ENCODE assay signal across 17 cellular contexts in genomic region chr19:1828279-1829238, GRCh38. TPM values are rescaled to one million over a fixed set of nuclear protein-coding genes. Genes with fewer than 3 reads are reported as not detected.
DNase-seq lines count a peak whose midpoint lies in the region; ATAC-seq and TF ChIP-seq lines count a peak whose summit lies in the region.
"Had no signal": no experiment of that assay in that cellular context is flagged by ENCODE, and none has a peak within 500 bp of the region (broad histone marks: within the 10 kb centered on the region; RNA-seq: fewer than 3 reads in every experiment).

No MANE protein-coding gene starts in this region.

- 49 to 79% (median 70%) methylated on average over 30 to 57 of the region's 57 CpGs for WGBS in adrenal gland, 4 donors

- H3K4me3 ChIP-seq in adrenal gland (peak overlapping the region in 2 of 4 donors; percentile 8 to 45), mucosa of descending colon (no peak overlapping the region)
- H3K4me3 ChIP-seq: A549, GM23338 had no signal

- H3K4me1 ChIP-seq in adrenal gland (replicated peaks in 1 of 2) (peaks cover 33 to 41% of the 10 kb centered on the region in 2 donors), mucosa of descending colon (ENCODE audit: low read depth) (no peaks in the 10 kb centered on the region)

- DNase-seq in stimulated activated naive CD8-positive, alpha-beta T cell treated with anti-CD3 and anti-CD28 coated beads, Interleukin-15, amount 100 ng/mL, for 72 hours = no peak
- no peak for DNase-seq in stimulated activated naive CD8-positive, alpha-beta T cell treated with anti-CD3 and anti-CD28 coated beads, Interleukin-15, Interleukin-2, amounts not matched to agents 100 U/mL and 50 U/mL, for 24 hours
- DNase-seq in adrenal gland = peak in 1 of 7 donors; percentile 59
- peak in 1 of 3 donors; percentile 50 for DNase-seq in mucosa of descending colon
- no peak for DNase-seq in T1000 (lab: John Stamatoyannopoulos, UW)
- DNase-seq in NCI-H774 (lab: John Stamatoyannopoulos, UW) = no peak
- DNase-seq: CD4-positive, alpha-beta memory T cell; GF-D8; NCI-H1417 treated with DMSO at 0.1 percent for 48 hours; NCI-H187 treated with DMSO at 0.1 percent for 48 hours; NCI-H226; NCI-H524 treated with DMSO at 0.1 percent for 48 hours; PC-3 had no signal

- H3K27me3 Mint-ChIP-seq in stimulated activated naive CD8-positive, alpha-beta T cell treated with anti-CD3 and anti-CD28 coated beads, Interleukin-15, amount 100 ng/mL, for 72 hours = no peaks in the 10 kb centered on the region
- H3K27me3 Mint-ChIP-seq: CD4-positive, alpha-beta memory T cell had no signal

- TF ChIP-seq CTCF in adrenal gland (IDR thresholded peaks at IDR 0.05) (no peak), mucosa of descending colon (IDR thresholded peaks at IDR 0.05) (no peak)

- ATAC-seq in stimulated activated naive CD8-positive, alpha-beta T cell treated with anti-CD3 and anti-CD28 coated beads, Interleukin-15, amount 100 ng/mL, for 72 hours = peak; percentile 24
- no peak for ATAC-seq in stimulated activated naive CD8-positive, alpha-beta T cell treated with anti-CD3 and anti-CD28 coated beads, Interleukin-15, Interleukin-2, amounts not matched to agents 100 U/mL and 50 U/mL, for 24 hours
- ATAC-seq in mucosa of descending colon (peak; percentile 57), HG02885 (IDR thresholded peaks at IDR 0.05; ENCODE audit: poor library complexity, unreplicated experiment) (no peak), HG03460 (IDR thresholded peaks at IDR 0.05; ENCODE audit: unreplicated experiment) (no peak)
- ATAC-seq: A549, PC-3 had no signal

- H3K9me3 ChIP-seq in adrenal gland (replicated peaks in 1 of 3) (no peaks in the 10 kb centered on the region), mucosa of descending colon (no peaks in the 10 kb centered on the region)
- H3K9me3 ChIP-seq: A549 had no signal

- intact Hi-C loops in adrenal gland (cut with DNase I) (no loop called here), mucosa of descending colon (cut with DNase I, micrococcal nuclease) (no loop called here)

- H3K36me3 ChIP-seq in adrenal gland (replicated peaks in 1 of 2) = peaks cover 0 to 26% of the 10 kb centered on the region in 2 donors
- no peaks in the 10 kb centered on the region for H3K36me3 ChIP-seq in mucosa of descending colon (ENCODE audit: low read depth)

- no peak for TF ChIP-seq POLR2A in adrenal gland (IDR thresholded peaks at IDR 0.05)

- H3K27ac Mint-ChIP-seq in stimulated activated naive CD8-positive, alpha-beta T cell treated with anti-CD3 and anti-CD28 coated beads, Interleukin-15, amount 100 ng/mL, for 72 hours = no peak overlapping the region
- H3K27ac Mint-ChIP-seq: CD4-positive, alpha-beta memory T cell; GM23338 had no signal

- peaks cover 18% of the 10 kb centered on the region for H3K4me1 Mint-ChIP-seq in stimulated activated naive CD8-positive, alpha-beta T cell treated with anti-CD3 and anti-CD28 coated beads, Interleukin-15, amount 100 ng/mL, for 72 hours

- peak overlapping the region; percentile 60 to 94 (median 92) for H3K27ac ChIP-seq in adrenal gland
- H3K27ac ChIP-seq: A549 had no signal

- no peak overlapping the region for H3K4me3 Mint-ChIP-seq in stimulated activated naive CD8-positive, alpha-beta T cell treated with anti-CD3 and anti-CD28 coated beads, Interleukin-15, amount 100 ng/mL, for 72 hours
- H3K4me3 Mint-ChIP-seq: CD4-positive, alpha-beta memory T cell; GM23338 had no signal

- no peaks in the 10 kb centered on the region for H3K9me3 Mint-ChIP-seq in stimulated activated naive CD8-positive, alpha-beta T cell treated with anti-CD3 and anti-CD28 coated beads, Interleukin-15, amount 100 ng/mL, for 72 hours
- H3K9me3 Mint-ChIP-seq: CD4-positive, alpha-beta memory T cell; GM23338 had no signal

- no peaks in the 10 kb centered on the region for H3K27me3 ChIP-seq in adrenal gland

RNA-seq across cellular contexts. Expression of gene ATP8B3, which starts 16.5 kb away (rescaled TPM):
- total RNA-seq in adrenal gland (10 to 100 TPM in 2 of 8 donors, 1 to 10 TPM in 5, under 1 TPM in 1; 0.26 to 15.1 (median 4.6) TPM), mucosa of descending colon (1 to 10 TPM in 1 of 3 donors, under 1 TPM in 2; 0.55 to 1.2 (median 0.80) TPM)
- 1 to 10 TPM; 2.0 to 9.2 (median 3.9) TPM for polyA plus RNA-seq in adrenal gland

RNA-seq across cellular contexts. Expression of gene REXO1, which starts 19.7 kb away (rescaled TPM):
- total RNA-seq in adrenal gland (10 to 100 TPM; 14.4 to 98.8 (median 44.5) TPM), mucosa of descending colon (10 to 100 TPM; 45.4 to 54.3 (median 50.2) TPM)
- polyA plus RNA-seq in adrenal gland = 100 to 1,000 TPM in 2 of 3 donors, 10 to 100 TPM in 1; 18.4 to 155 (median 150) TPM

RNA-seq across cellular contexts. Expression of gene KLF16, which starts 34.8 kb away (rescaled TPM):
- total RNA-seq in adrenal gland = 10 to 100 TPM in 7 of 8 donors, 1 to 10 TPM in 1; 7.1 to 28.1 (median 18.3) TPM
- polyA plus RNA-seq in adrenal gland = 10 to 100 TPM in 1 of 3 donors, 1 to 10 TPM in 2; 2.0 to 12.9 (median 6.9) TPM
- total RNA-seq in mucosa of descending colon = 10 to 100 TPM; 22.6 to 26.5 (median 25.6) TPM

RNA-seq across cellular contexts. Expression of gene ABHD17A, which starts 56.7 kb away (rescaled TPM):
- total RNA-seq in adrenal gland (100 to 1,000 TPM in 4 of 8 donors, 10 to 100 TPM in 4; 60.1 to 145 (median 99.4) TPM), mucosa of descending colon (10 to 100 TPM; 60.9 to 65.8 (median 65.8) TPM)
- 100 to 1,000 TPM in 2 of 3 donors, 1 to 10 TPM in 1; 2.5 to 235 (median 195) TPM for polyA plus RNA-seq in adrenal gland

Comparison
In these comparisons a context has a peak if more than half of its experiments do, and no peak if none do; other contexts are left out.
1. ATAC-seq: peak in stimulated activated naive CD8-positive, alpha-beta T cell treated with anti-CD3 and anti-CD28 coated beads, Interleukin-15, amount 100 ng/mL, for 72 hours (single experiment) and mucosa of descending colon (single experiment); none in stimulated activated naive CD8-positive, alpha-beta T cell treated with anti-CD3 and anti-CD28 coated beads, Interleukin-15, Interleukin-2, amounts not matched to agents 100 U/mL and 50 U/mL, for 24 hours (single experiment), HG02885 (single experiment) and HG03460 (single experiment).